Comparison of ENCODE assay signal across 31 cellular contexts in genomic region chr17:76880268-76880667, GRCh38. TPM values are rescaled to one million over a fixed set of nuclear protein-coding genes. Genes with fewer than 3 reads are reported as not detected.
"Had no signal": no experiment of that assay in that cellular context is flagged by ENCODE, and none has a peak within 500 bp of the region (broad histone marks: within the 10 kb centered on the region; RNA-seq: fewer than 3 reads in every experiment).

No MANE protein-coding gene starts in this region.

- H3K4me1 Mint-ChIP-seq: activated CD4-positive, alpha-beta T cell treated with anti-CD3 and anti-CD28 coated beads, Interleukin-2, amount 10 ng/mL, durations not matched to agents 24 days and 14 days; activated T-helper 17 cell treated with anti-CD3 and anti-CD28 coated beads, Interleukin-2, amount 50 U/mL, for 72 hours had no signal

- H3K4me3 Mint-ChIP-seq: activated CD4-positive, alpha-beta T cell treated with anti-CD3 and anti-CD28 coated beads, Interleukin-2, amount 10 ng/mL, durations not matched to agents 24 days and 14 days; activated CD8-positive, alpha-beta T cell treated with anti-CD3 and anti-CD28 coated beads for 36 hours; activated T-cell treated with anti-CD3 and anti-CD28 coated beads, Interleukin-2, amount 50 U/mL, for 72 hours; activated T-helper 17 cell treated with anti-CD3 and anti-CD28 coated beads, Interleukin-2, amount 50 U/mL, for 72 hours; brain had no signal

- H3K27ac ChIP-seq: PC-9, SJCRH30, SK-N-MC, WERI-Rb-1 had no signal

- H3K27ac Mint-ChIP-seq: activated CD4-positive, alpha-beta T cell treated with anti-CD3 and anti-CD28 coated beads, Interleukin-2, amount 10 ng/mL, durations not matched to agents 24 days and 14 days; activated CD8-positive, alpha-beta T cell treated with anti-CD3 and anti-CD28 coated beads for 36 hours; activated T-cell treated with anti-CD3 and anti-CD28 coated beads, Interleukin-2, amount 50 U/mL, for 72 hours; activated T-helper 17 cell treated with anti-CD3 and anti-CD28 coated beads, Interleukin-2, amount 50 U/mL, for 72 hours had no signal

- H3K9me3 Mint-ChIP-seq: activated T-helper 17 cell treated with anti-CD3 and anti-CD28 coated beads, Interleukin-2, amount 50 U/mL, for 72 hours; brain had no signal

- H3K27me3 Mint-ChIP-seq: activated CD8-positive, alpha-beta T cell treated with anti-CD3 and anti-CD28 coated beads for 36 hours; activated T-helper 17 cell treated with anti-CD3 and anti-CD28 coated beads, Interleukin-2, amount 50 U/mL, for 72 hours; brain had no signal

- H3K9me3 ChIP-seq: SJCRH30 had no signal

- H3K4me2 ChIP-seq: PC-9 had no signal

- H2AFZ ChIP-seq: PC-9 had no signal

- H3K36me3 ChIP-seq: SJCRH30 had no signal

- H3K4me3 ChIP-seq: PC-9, SJCRH30, SK-N-MC had no signal

- DNase-seq: activated CD4-positive, alpha-beta T cell treated with anti-CD3 and anti-CD28 coated beads, Interleukin-2, amount 10 ng/mL, durations not matched to agents 24 days and 14 days; activated CD4-positive, alpha-beta T cell treated with anti-CD3 and anti-CD28 coated beads, Interleukin-2, amount 50 U/mL, for 4 hours; activated CD8-positive, alpha-beta T cell treated with anti-CD3 and anti-CD28 coated beads for 36 hours; activated effector memory CD4-positive, alpha-beta T cell treated with anti-CD3 and anti-CD28 coated beads, Interleukin-2, amount 50 U/mL, for 16 hours; activated naive CD4-positive, alpha-beta T cell; activated T-cell treated with anti-CD3 and anti-CD28 coated beads, Interleukin-2, amount 50 U/mL, for 1 hour; activated T-cell treated with anti-CD3 and anti-CD28 coated beads, Interleukin-2, amount 50 U/mL, for 72 hours; caudate nucleus; cerebellar nuclear complex; MM.1S; NCI-H1092 treated with DMSO at 0.1 percent for 48 hours; NCI-H1417; NCI-H146; NCI-H187; NCI-H2029 treated with DMSO at 0.1 percent for 48 hours; NCI-H2107; NCI-H2171; NCI-H510A; NCI-H526; NCI-H748 treated with DMSO at 0.1 percent for 48 hours; NK-92 treated with Interleukin-12 subunit alpha and Interleukin-12 subunit beta, amount 100 ng/mL, for 24 hours; PC-9; SHP77; SJCRH30; T1000; WERI-Rb-1 had no signal

- H3K4me1 ChIP-seq: SJCRH30 had no signal

- FAIRE-seq: bronchial epithelial cell had no signal

- ATAC-seq: activated CD8-positive, alpha-beta T cell treated with anti-CD3 and anti-CD28 coated beads for 36 hours; activated naive CD4-positive, alpha-beta T cell treated with anti-CD3 and anti-CD28 coated beads, Interleukin-2, amount 50 U/mL, for 72 hours; activated T-cell treated with anti-CD3 and anti-CD28 coated beads, Interleukin-2, amount 50 U/mL, for 72 hours; activated T-helper 17 cell treated with anti-CD3 and anti-CD28 coated beads, Interleukin-2, amount 50 U/mL, for 72 hours had no signal

RNA-seq across cellular contexts. Expression of gene MGAT5B, which starts 12.1 kb away (rescaled TPM):
- total RNA-seq: activated CD8-positive, alpha-beta T cell treated with anti-CD3 and anti-CD28 coated beads for 36 hours; bronchial epithelial cell had no signal
